In the genomic region with DNA sequence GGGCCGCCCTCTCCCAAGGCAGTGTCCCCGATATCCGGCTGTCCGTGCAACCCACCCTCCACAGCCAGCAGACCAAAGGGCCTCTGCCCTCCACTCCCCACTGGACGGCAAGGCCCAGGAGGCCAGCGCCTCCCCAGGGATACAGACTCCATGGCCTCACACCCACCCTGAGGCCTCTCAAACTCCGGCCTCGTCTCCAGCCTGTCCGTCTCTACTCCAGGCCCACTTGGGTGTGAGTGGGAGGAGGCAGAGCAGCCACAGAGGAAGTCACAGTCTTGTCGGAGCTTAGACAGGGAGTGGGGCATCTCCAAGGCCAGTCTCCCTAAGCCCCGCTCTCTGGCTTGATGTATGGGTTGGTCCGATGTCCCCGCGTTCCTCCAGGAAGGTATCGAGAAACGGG, we compare ENCODE assay signal across 13 cellular contexts.
DNase-seq lines count a peak whose midpoint lies in the region; TF ChIP-seq lines count a peak whose summit lies in the region.
"Had no signal": no experiment of that assay in that cellular context is flagged by ENCODE, and none has a peak within 500 bp of the region (broad histone marks: within the 10 kb centered on the region; RNA-seq: fewer than 3 reads in every experiment).

No MANE protein-coding gene starts in this region.

- H3K4me1 ChIP-seq in Caco-2 (no peaks in the 10 kb centered on the region), HEK293 (ENCODE audit: control insufficient read depth, insufficient read depth, low read length) (no peaks in the 10 kb centered on the region)

- CTCF ChIA-PET in Caco-2 (lab: Charles Lee) (no interaction called here), HEK293 (lab: Yijun Ruan, JAX) (no interaction called here)

- intact Hi-C loops in Caco-2 (cut with micrococcal nuclease; ENCODE audit: unreplicated experiment) = no loop called here

- BruUV-seq in Caco-2 (replicated peaks; lab: Mats Ljungman, UMichigan) = no TSS peak

- H3K4me1 Mint-ChIP-seq in Caco-2 (ENCODE audit: low read depth, unreplicated experiment) = peaks cover 4% of the 10 kb centered on the region
- H3K4me1 Mint-ChIP-seq in neural crest cell = peaks cover 59% of the 10 kb centered on the region
- peaks cover 19% of the 10 kb centered on the region for H3K4me1 Mint-ChIP-seq in glutamatergic neuron (ENCODE audit: low read depth, unreplicated experiment)
- H3K4me1 Mint-ChIP-seq: B cell had no signal

- no peak overlapping the region for H3K4me3 Mint-ChIP-seq in Caco-2 (ENCODE audit: unreplicated experiment)
- peak overlapping the region; percentile 29 for H3K4me3 Mint-ChIP-seq in neural crest cell
- no peak overlapping the region for H3K4me3 Mint-ChIP-seq in glutamatergic neuron (ENCODE audit: unreplicated experiment)
- H3K4me3 Mint-ChIP-seq: B cell; CD4-positive, alpha-beta T cell had no signal

- POLR2A ChIA-PET in Caco-2 (lab: Charles Lee) = no interaction called here
- POLR2A ChIA-PET in HEK293 (lab: Yijun Ruan, JAX) = no interaction called here

- H3K9me3 ChIP-seq in Caco-2 (no peaks in the 10 kb centered on the region), HEK293 (ENCODE audit: control insufficient read depth, insufficient read depth, low read depth, low read length) (no peaks in the 10 kb centered on the region)

- H3K4me3 ChIP-seq in Caco-2 (ENCODE audit: low read depth, low read length) = no peak overlapping the region
- no peak overlapping the region for H3K4me3 ChIP-seq in HEK293 (ENCODE audit: low read depth, low read length)

- TF ChIP-seq CTCF in Caco-2 (IDR thresholded peaks at IDR 0.05; ENCODE audit: insufficient read depth in 1 of 2, low read depth in 1 of 2, low read length in 1 of 2, severe bottlenecking in 1 of 2, unreplicated experiment in 1 of 2) = no peak
- no peak for TF ChIP-seq CTCF in HEK293 (tag by site-specific recombination; IDR thresholded peaks at IDR 0.05)
- TF ChIP-seq CTCF in neural crest cell (conservative IDR thresholded peaks at IDR 0.05) = no peak
- TF ChIP-seq CTCF in glutamatergic neuron (IDR thresholded peaks at IDR 0.05; ENCODE audit: partially characterized antibody, unreplicated experiment) = no peak

- H3K27ac Mint-ChIP-seq in Caco-2 (ENCODE audit: unreplicated experiment) = peak overlapping the region; percentile 26
- peak overlapping the region; percentile 57 for H3K27ac Mint-ChIP-seq in neural crest cell (ENCODE audit: unreplicated experiment)
- no peak overlapping the region for H3K27ac Mint-ChIP-seq in glutamatergic neuron (ENCODE audit: unreplicated experiment)
- H3K27ac Mint-ChIP-seq: B cell; CD4-positive, alpha-beta T cell had no signal

- H3K27ac ChIP-seq in HEK293 (ENCODE audit: extremely low read depth, low read depth, low read length) = no peak overlapping the region

- no peak for DNase-seq in Caco-2
- peak; percentile 53 for DNase-seq in islet precursor cell
- no peak for DNase-seq in neural crest cell (ENCODE audit: low read depth, low spot score)
- no peak for DNase-seq in NCI-H1436 (lab: John Stamatoyannopoulos, UW)
- no peak for DNase-seq in stimulated activated naive CD4-positive, alpha-beta T cell (lab: John Stamatoyannopoulos, UW)
- DNase-seq in MV-4-11 (lab: John Stamatoyannopoulos, UW) = no peak
- DNase-seq in glutamatergic neuron = no peak
- DNase-seq: C1 segment of cervical spinal cord; CD4-positive, alpha-beta T cell; DMS79 treated with DMSO at 0.1 percent for 48 hours; EL had no signal

- H3K27me3 Mint-ChIP-seq in Caco-2 (ENCODE audit: insufficient read depth, unreplicated experiment) = peaks cover 13% of the 10 kb centered on the region
- peaks cover 9% of the 10 kb centered on the region for H3K27me3 Mint-ChIP-seq in neural crest cell (ENCODE audit: low read depth)
- peaks cover 19% of the 10 kb centered on the region for H3K27me3 Mint-ChIP-seq in glutamatergic neuron (ENCODE audit: unreplicated experiment)

- H3K9me3 Mint-ChIP-seq in Caco-2 (ENCODE audit: unreplicated experiment) (no peaks in the 10 kb centered on the region), neural crest cell (no peaks in the 10 kb centered on the region), glutamatergic neuron (ENCODE audit: unreplicated experiment) (peaks cover 7% of the 10 kb centered on the region)
- H3K9me3 Mint-ChIP-seq: CD4-positive, alpha-beta T cell had no signal

- H3K36me3 Mint-ChIP-seq in Caco-2 (ENCODE audit: insufficient read depth, unreplicated experiment) = peaks cover 20% of the 10 kb centered on the region
- H3K36me3 Mint-ChIP-seq in neural crest cell (ENCODE audit: low read depth) = no peaks in the 10 kb centered on the region
- H3K36me3 Mint-ChIP-seq in glutamatergic neuron (ENCODE audit: unreplicated experiment) = no peaks in the 10 kb centered on the region

- H3K36me3 ChIP-seq in Caco-2 (ENCODE audit: control insufficient read depth, insufficient read depth, low read length) (no peaks in the 10 kb centered on the region), HEK293 (ENCODE audit: control insufficient read depth in 2 of 2, insufficient read depth in 1 of 2, low read length in 2 of 2) (no peaks in the 10 kb centered on the region)

- H3K27me3 ChIP-seq in Caco-2 (replicated peaks; ENCODE audit: control insufficient read depth, insufficient read depth, low read length) = no peaks in the 10 kb centered on the region; the same call in 1 of the 2 replicates

TF ChIP-seq in HEK293, 187 proteins besides CTCF, POLR2A, EP300 and RAD21:
- TF ChIP-seq ZFHX2 (tag by site-specific recombination; conservative IDR thresholded peaks at IDR 0.05) = 0 out of 2 replicates have a peak, but pooled peaks have one; percentile 15
- TF ChIP-seq SP7 (tag by site-specific recombination; IDR thresholded peaks at IDR 0.05) = no peak
- no peak for TF ChIP-seq ZNF521 (tag by site-specific recombination; IDR thresholded peaks at IDR 0.05)
